In genomic region chr7:5064391-5065106, GRCh38 we compare ENCODE assay signal across 19 cellular contexts. TPM values are rescaled to one million over a fixed set of nuclear protein-coding genes. Genes with fewer than 3 reads are reported as not detected.
A peak's percentile ranks its signal among the peaks of the same experiment; 100 is the strongest.
DNase-seq lines count a peak whose midpoint lies in the region; ATAC-seq, FAIRE-seq and TF ChIP-seq lines count a peak whose summit lies in the region.
"Had no signal": no experiment of that assay in that cellular context is flagged by ENCODE, and none has a peak within 500 bp of the region (broad histone marks: within the 10 kb centered on the region; RNA-seq: fewer than 3 reads in every experiment).

No MANE protein-coding gene starts in this region.

- H2BK15ac ChIP-seq in mesenchymal stem cell (ENCODE audit: low read depth, poor library complexity, severe bottlenecking), result no peak overlapping the region

- H2BK5ac ChIP-seq in mesenchymal stem cell (ENCODE audit: low read depth, low read length, poor library complexity, severe bottlenecking), result no peak overlapping the region

- no peak for DNase-seq in CD4-positive, alpha-beta memory T cell
- DNase-seq in astrocyte of the spinal cord (ENCODE audit: low read depth, low spot score) (peak; percentile 30), mesenchymal stem cell (peak; percentile 19), GM12891 (ENCODE audit: insufficient read length, low spot score) (no peak), amniotic stem cell (lab: John Stamatoyannopoulos, UW) (no peak), left lobe of liver (ENCODE audit: low spot score) (no peak)
- DNase-seq: activated T-cell treated with anti-CD3 and anti-CD28 coated beads, Interleukin-2, amount 50 U/mL, for 48 hours; cerebellar nuclear complex; foreskin fibroblast; GOT3; left cardiac atrium; NCI-H510A; pancreas; stimulated activated CD4-positive, alpha-beta T cell treated with anti-CD3 and anti-CD28 coated beads, Interleukin-2, amount 100 ng/mL, for 24 hours; stimulated activated naive CD4-positive, alpha-beta T cell had no signal

- peak overlapping the region in 1 of 7 donors; percentile 76 for H3K27ac Mint-ChIP-seq in CD4-positive, alpha-beta memory T cell
- H3K27ac Mint-ChIP-seq: CD4-positive, CD25-positive, alpha-beta regulatory T cell had no signal

- no peak overlapping the region for H2AK5ac ChIP-seq in mesenchymal stem cell (ENCODE audit: low read length, severe bottlenecking)

- intact Hi-C loops in CD4-positive, alpha-beta memory T cell (cut with micrococcal nuclease), result no loop called here

- H3K14ac ChIP-seq in mesenchymal stem cell (ENCODE audit: low read length in 2 of 2), result no peak overlapping the region

- H3K36me3 ChIP-seq in CD4-positive, alpha-beta memory T cell (ENCODE audit: insufficient read depth, low read length), result peaks cover 50% of the 10 kb centered on the region
- H3K36me3 ChIP-seq in HEK293 (ENCODE audit: control insufficient read depth in 2 of 2, insufficient read depth in 1 of 2, low read length in 2 of 2), result peaks cover 9 to 66% of the 10 kb centered on the region in 2 experiments
- H3K36me3 ChIP-seq in mesenchymal stem cell (ENCODE audit: control insufficient read depth in 1 of 2, insufficient read depth in 2 of 2, low read depth in 1 of 2, low read length in 2 of 2), result peaks cover 22 to 88% of the 10 kb centered on the region in 2 experiments

- H3K9me3 ChIP-seq in CD4-positive, alpha-beta memory T cell (ENCODE audit: control insufficient read depth in 1 of 2, low read length in 2 of 2), result peaks cover 23 to 81% of the 10 kb centered on the region in 2 donors
- H3K9me3 ChIP-seq in HEK293 (ENCODE audit: control insufficient read depth, insufficient read depth, low read depth, low read length), result no peaks in the 10 kb centered on the region
- peaks cover 99% of the 10 kb centered on the region for H3K9me3 ChIP-seq in mesenchymal stem cell (ENCODE audit: control insufficient read depth, low read length)

- no peaks in the 10 kb centered on the region for H3K4me1 Mint-ChIP-seq in CD4-positive, alpha-beta memory T cell

- H4K91ac ChIP-seq in mesenchymal stem cell (ENCODE audit: low read length), result no peak overlapping the region

- H3K9me3 Mint-ChIP-seq in CD4-positive, alpha-beta memory T cell, result peaks cover 0 to 100% (median 95%) of the 10 kb centered on the region in 8 donors

- no peak overlapping the region for H3K23ac ChIP-seq in mesenchymal stem cell (ENCODE audit: low read length in 2 of 2)

- no peak for TF ChIP-seq CTCF in HEK293 (tag by site-specific recombination; IDR thresholded peaks at IDR 0.05)
- no peak for TF ChIP-seq CTCF in astrocyte of the spinal cord (IDR thresholded peaks at IDR 0.05; ENCODE audit: low read depth, low read length)

- no peak overlapping the region for H3K4me2 ChIP-seq in mesenchymal stem cell (ENCODE audit: low read length, poor library complexity, severe bottlenecking)

- no peak overlapping the region for H3K18ac ChIP-seq in mesenchymal stem cell (ENCODE audit: low read depth in 1 of 2, low read length in 2 of 2)

- H3K4me3 ChIP-seq in CD4-positive, alpha-beta memory T cell (ENCODE audit: low read length in 2 of 2), result peak overlapping the region; percentile 5 to 20
- no peak overlapping the region for H3K4me3 ChIP-seq in HEK293 (ENCODE audit: low read depth, low read length)
- no peak overlapping the region for H3K4me3 ChIP-seq in astrocyte of the spinal cord (ENCODE audit: low read depth, low read length)
- peak overlapping the region in 1 of 2 experiments; percentile 75 for H3K4me3 ChIP-seq in mesenchymal stem cell (ENCODE audit: insufficient read depth in 1 of 2, low read depth in 1 of 2, low read length in 2 of 2)
- H3K4me3 ChIP-seq: pancreas had no signal

- no peak overlapping the region for H4K8ac ChIP-seq in mesenchymal stem cell (ENCODE audit: low read length)

- no peaks in the 10 kb centered on the region for H3K27me3 ChIP-seq in CD4-positive, alpha-beta memory T cell (ENCODE audit: insufficient read depth, low read length)
- no peaks in the 10 kb centered on the region for H3K27me3 ChIP-seq in mesenchymal stem cell (ENCODE audit: control insufficient read depth in 1 of 2, insufficient read depth in 1 of 2, low read length in 2 of 2)
- H3K27me3 ChIP-seq: pancreas had no signal

- no peak for FAIRE-seq in GM12891 (lab: Jason Lieb, UNC)
- FAIRE-seq: pancreas had no signal

- H3K4me3 Mint-ChIP-seq in CD4-positive, alpha-beta memory T cell, result no peak overlapping the region
- H3K4me3 Mint-ChIP-seq: CD4-positive, CD25-positive, alpha-beta regulatory T cell had no signal

- no peak overlapping the region for H2BK12ac ChIP-seq in mesenchymal stem cell (ENCODE audit: low read length in 2 of 2)

- H3K36me3 Mint-ChIP-seq in CD4-positive, alpha-beta memory T cell, result peaks cover 70 to 75% of the 10 kb centered on the region in 2 donors

- H3K27me3 Mint-ChIP-seq in CD4-positive, alpha-beta memory T cell, result no peaks in the 10 kb centered on the region
- H3K27me3 Mint-ChIP-seq: CD4-positive, CD25-positive, alpha-beta regulatory T cell had no signal

- ATAC-seq in GM18867 (IDR thresholded peaks at IDR 0.05; ENCODE audit: unreplicated experiment) (no peak), left lobe of liver (no peak)
- ATAC-seq: left cardiac atrium, pancreas had no signal

- POLR2A ChIA-PET in CD4-positive, alpha-beta memory T cell (lab: Charles Lee; ENCODE audit: partially characterized antibody), result no interaction called here
- POLR2A ChIA-PET in HEK293 (lab: Yijun Ruan, JAX), result no interaction called here

- peaks cover 2% of the 10 kb centered on the region for H3K79me1 ChIP-seq in mesenchymal stem cell (replicated peaks; ENCODE audit: low read length, poor library complexity, severe bottlenecking)

- no peak overlapping the region for H3K4ac ChIP-seq in mesenchymal stem cell (ENCODE audit: low read depth in 1 of 2, low read length in 2 of 2)

- H3K27ac ChIP-seq in CD4-positive, alpha-beta memory T cell (ENCODE audit: low read depth, low read length), result no peak overlapping the region
- H3K27ac ChIP-seq in HEK293 (ENCODE audit: extremely low read depth, low read depth, low read length) (no peak overlapping the region), mesenchymal stem cell (ENCODE audit: low read length, poor library complexity, severe bottlenecking) (no peak overlapping the region)
- H3K27ac ChIP-seq: pancreas, VCaP had no signal

- in situ Hi-C loops in astrocyte of the spinal cord (cut with HindIII; ENCODE audit: low sequenced_read_pairs), result no loop called here

- CTCF ChIA-PET in CD4-positive, alpha-beta memory T cell (lab: Charles Lee; ENCODE audit: partially characterized antibody), result no interaction called here
- CTCF ChIA-PET in HEK293 (lab: Yijun Ruan, JAX), result interaction anchor here (0.7 kb wide), 1 partner anchor 184 kb away, joined by 3 read pairs; no protein-coding TSS in a partner anchor

- no peaks in the 10 kb centered on the region for H3K4me1 ChIP-seq in CD4-positive, alpha-beta memory T cell (ENCODE audit: insufficient read depth, low read length)
- H3K4me1 ChIP-seq in HEK293 (ENCODE audit: control insufficient read depth, insufficient read depth, low read length) (no peaks in the 10 kb centered on the region), mesenchymal stem cell (ENCODE audit: control insufficient read depth, insufficient read depth, low read depth, low read length) (no peaks in the 10 kb centered on the region)
- H3K4me1 ChIP-seq: pancreas had no signal

- no peak overlapping the region for H3K9ac ChIP-seq in mesenchymal stem cell (ENCODE audit: low read length)

- H2AFZ ChIP-seq in mesenchymal stem cell (ENCODE audit: low read depth, low read length), result no peak overlapping the region

- H2BK120ac ChIP-seq in mesenchymal stem cell (ENCODE audit: low read depth, low read length), result no peak overlapping the region

- TF ChIP-seq POLR2A in GM12891 (IDR thresholded peaks at IDR 0.05; ENCODE audit: low read depth, low read length), result no peak

- WGBS in mesenchymal stem cell, result 96% methylated on average over 4 of the region's 12 CpGs

TF ChIP-seq in HEK293, 187 proteins besides CTCF, POLR2A, EP300 and RAD21 (continues in another document):
- no peak for TF ChIP-seq PRDM1 (tag by site-specific recombination; IDR thresholded peaks at IDR 0.05)
- TF ChIP-seq ZNF16 (tag by site-specific recombination; IDR thresholded peaks at IDR 0.05; ENCODE audit: low read depth), result no peak
- no peak for TF ChIP-seq ZNF274 (IDR thresholded peaks at IDR 0.05; ENCODE audit: low read length)
- TF ChIP-seq ZNF274 (tag by site-specific recombination; IDR thresholded peaks at IDR 0.05; ENCODE audit: borderline replicate concordance), result peak; percentile 85; the same call in 1 of the 2 replicates

TF ChIP-seq in GM12891, 5 proteins besides CTCF, POLR2A, EP300 and RAD21:
- TF ChIP-seq POU2F2 (IDR thresholded peaks at IDR 0.05; ENCODE audit: low read depth, low read length), result no peak
- TF ChIP-seq PAX5 (IDR thresholded peaks at IDR 0.05; ENCODE audit: insufficient read depth, low read length, severe bottlenecking), result no peak
- TF ChIP-seq POLR2AphosphoS5 (IDR thresholded peaks at IDR 0.05; ENCODE audit: low read depth, low read length), result no peak
- no peak for TF ChIP-seq TAF1 (IDR thresholded peaks at IDR 0.05; ENCODE audit: low read depth, low read length)
- no peak for TF ChIP-seq SPI1 (IDR thresholded peaks at IDR 0.05; ENCODE audit: low read depth, low read length)

RNA-seq across cellular contexts. Expression of gene RBAK, which starts 18.9 kb away (rescaled TPM):
- 10 to 100 TPM; 19.4 to 20.3 TPM for total RNA-seq in CD4-positive, alpha-beta memory T cell
- 1 to 10 TPM; 3.1 to 6.8 TPM for polyA plus RNA-seq in CD4-positive, alpha-beta memory T cell
- 4.5 TPM for polyA plus RNA-seq in mesenchymal stem cell (2013, experiment 1 of 2)
- 4.3 TPM for polyA plus RNA-seq in mesenchymal stem cell (2013, experiment 2 of 2)
- polyA plus RNA-seq in GM12891 (2012; ENCODE audit: low read depth, missing spikeins), result 4.8 TPM
- total RNA-seq in left lobe of liver, result 4.7 TPM

Comparison
In these comparisons a context has a peak if more than half of its experiments do, and no peak if none do; other contexts are left out.
1. DNase-seq: peak in astrocyte of the spinal cord (single experiment) and mesenchymal stem cell (single experiment); none in CD4-positive, alpha-beta memory T cell (0 of 5), GM12891 (single experiment), amniotic stem cell (single experiment) and left lobe of liver (single experiment).
2. H3K4me3 ChIP-seq: peak in CD4-positive, alpha-beta memory T cell (2 of 2); none in HEK293 (single experiment) and astrocyte of the spinal cord (single experiment).